In genomic region chr19:19865750-19866598, GRCh38 we compare ENCODE assay signal across 8 cellular contexts. TPM values are rescaled to one million over a fixed set of nuclear protein-coding genes. Genes with fewer than 3 reads are reported as not detected.
DNase-seq lines count a peak whose midpoint lies in the region; ATAC-seq and TF ChIP-seq lines count a peak whose summit lies in the region.

TSS of gene ZNF253 (plus strand) at chr19:19865882. CDS start at chr19:19865997, 115 bp downstream.

- H2AFZ ChIP-seq in OCI-LY7 (ENCODE audit: low read length), result peak within 1 kb of the TSS; percentile 66

- H3K27me3 ChIP-seq in HUES64 (ENCODE audit: insufficient read depth, low read length), result no peaks in the 10 kb centered on the region

- ATAC-seq in GM21423 (IDR thresholded peaks at IDR 0.05; ENCODE audit: unreplicated experiment), result peak; percentile 93
- ATAC-seq in mucosa of descending colon, result peak; percentile 99

- H3K27ac ChIP-seq in HUES64 (ENCODE audit: low read depth, low read length) (peak within 1 kb of the TSS; percentile 100), OCI-LY7 (ENCODE audit: low read depth, low read length, poor library complexity, severe bottlenecking) (peak within 1 kb of the TSS; percentile 89)

- H3K36me3 Mint-ChIP-seq in Calu3 (ENCODE audit: insufficient read depth, unreplicated experiment), result peaks cover 18% of the 10 kb centered on the region

- peak within 1 kb of the TSS; percentile 80 for H3K4me2 ChIP-seq in OCI-LY7 (ENCODE audit: low read length)

- POLR2A ChIA-PET in OCI-LY7 (lab: Charles Lee), result interaction anchor here (0.6 to 5.1 kb wide), 11 partner anchors 16 to 425 kb away, joined by 3 to 24 read pairs (median 4); partner anchors contain the start of genes ZNF506 and ZNF93

- H3K36me3 ChIP-seq in HUES64 (ENCODE audit: insufficient read depth, low read length), result 0 out of 2 replicates have a peak, but pooled peaks cover 9% of the 10 kb centered on the region
- peaks cover 38% of the 10 kb centered on the region for H3K36me3 ChIP-seq in OCI-LY7 (ENCODE audit: insufficient read depth, low read length)
- H3K36me3 ChIP-seq in mucosa of descending colon (ENCODE audit: low read depth), result no peaks in the 10 kb centered on the region

- H3K79me2 ChIP-seq in OCI-LY7 (ENCODE audit: insufficient read depth, low read depth, low read length), result peaks cover 50% of the 10 kb centered on the region

- peak within 1 kb of the TSS; percentile 89 for H3K4me3 ChIP-seq in HUES64 (ENCODE audit: low read length)
- H3K4me3 ChIP-seq in OCI-LY7 (ENCODE audit: low read depth, low read length, poor library complexity, severe bottlenecking), result peak within 1 kb of the TSS; percentile 93
- peak within 1 kb of the TSS; percentile 67 for H3K4me3 ChIP-seq in epithelial cell of proximal tubule (ENCODE audit: low read depth, low read length)
- peak within 1 kb of the TSS; percentile 56 for H3K4me3 ChIP-seq in mucosa of descending colon

- H3K9ac ChIP-seq in HUES64 (ENCODE audit: low read depth, low read length), result peak within 1 kb of the TSS; percentile 100

- no peaks in the 10 kb centered on the region for H3K27me3 Mint-ChIP-seq in Calu3 (ENCODE audit: unreplicated experiment)

- peaks cover 6% of the 10 kb centered on the region for H3K9me3 Mint-ChIP-seq in Calu3 (ENCODE audit: low read depth, unreplicated experiment)

- no peaks in the 10 kb centered on the region for H3K4me1 Mint-ChIP-seq in Calu3 (ENCODE audit: low read depth, unreplicated experiment)

- peak; percentile 87 for DNase-seq in Calu3
- peak; percentile 98 for DNase-seq in OCI-LY7 (ENCODE audit: low spot score)
- peak; percentile 93 for DNase-seq in activated T-cell treated with anti-CD3 and anti-CD28 coated beads for 4 hours
- peak; percentile 74 for DNase-seq in epithelial cell of proximal tubule (ENCODE audit: low read depth)
- peak; percentile 96 to 98 (median 97) for DNase-seq in mucosa of descending colon
- DNase-seq in stimulated activated CD8-positive, alpha-beta memory T cell treated with anti-CD3 and anti-CD28 coated beads, Interleukin-4, amount 100 ng/mL, for 1 hour (ENCODE audit: low read depth in 2 of 2, low spot score in 1 of 2), result peak; percentile 85 to 90

- H4K20me1 ChIP-seq in OCI-LY7 (ENCODE audit: insufficient read depth, low read length), result no peaks in the 10 kb centered on the region

- peak within 1 kb of the TSS; percentile 90 for H3K27ac Mint-ChIP-seq in Calu3 (ENCODE audit: unreplicated experiment)

- no peak for TF ChIP-seq CTCF in Calu3 (IDR thresholded peaks at IDR 0.05; ENCODE audit: unreplicated experiment)
- TF ChIP-seq CTCF in OCI-LY7 (conservative IDR thresholded peaks at IDR 0.05; ENCODE audit: low read length), result no peak
- no peak for TF ChIP-seq CTCF in epithelial cell of proximal tubule (conservative IDR thresholded peaks at IDR 0.05; ENCODE audit: low read depth, low read length)
- TF ChIP-seq CTCF in mucosa of descending colon (IDR thresholded peaks at IDR 0.05), result no peak

- BruUV-seq in Calu3 (replicated peaks; lab: Mats Ljungman, UMichigan) (TSS peak; percentile 61), OCI-LY7 (replicated peaks; lab: Mats Ljungman, UMichigan) (TSS peak; percentile 100)

- CTCF ChIA-PET in Calu3 (lab: Charles Lee), result no interaction called here
- CTCF ChIA-PET in OCI-LY7 (lab: Charles Lee; ENCODE audit: unreplicated experiment), result no interaction called here

- H3K4me1 ChIP-seq in HUES64 (ENCODE audit: insufficient read depth, low read length) (no peaks in the 10 kb centered on the region; the same call in none of the 2 replicates), OCI-LY7 (ENCODE audit: insufficient read depth, low read length, poor library complexity, severe bottlenecking) (peaks cover 20% of the 10 kb centered on the region), mucosa of descending colon (ENCODE audit: low read depth) (peaks cover 5% of the 10 kb centered on the region)

- intact Hi-C loops in Calu3 (cut with micrococcal nuclease; ENCODE audit: unreplicated experiment) (no loop called here), OCI-LY7 (cut with micrococcal nuclease; ENCODE audit: unreplicated experiment) (loop anchor here (1.0 to 5.0 kb wide), 3 partner anchors 36 to 203 kb away; partner anchors contain the start of genes ATP13A1, ZNF506 and ZNF93), mucosa of descending colon (cut with DNase I, micrococcal nuclease) (loop anchor here in 1 of 2 donors (5.0 kb wide), 1 partner anchor 44 kb away; the partner anchor contains the start of gene ZNF506)

- H3K9me3 ChIP-seq in HUES64 (ENCODE audit: insufficient read depth, low read depth, low read length), result no peaks in the 10 kb centered on the region
- peaks cover 25% of the 10 kb centered on the region for H3K9me3 ChIP-seq in OCI-LY7 (ENCODE audit: low read length)
- H3K9me3 ChIP-seq in mucosa of descending colon, result peaks cover 23% of the 10 kb centered on the region

- H3K4me3 Mint-ChIP-seq in Calu3 (ENCODE audit: low read depth, unreplicated experiment), result peak within 1 kb of the TSS; percentile 94

- no peaks in the 10 kb centered on the region for H3K9me2 ChIP-seq in OCI-LY7 (ENCODE audit: insufficient read depth, low read length)

- 2% methylated on average over 42 of the region's 43 CpGs for WGBS in HUES64

RNA-seq across cellular contexts. Expression of gene ZNF253, which starts in this region (rescaled TPM):
- total RNA-seq in Calu3 (2022), result 5.0 and 6.6 TPM in 2 replicates
- 16.5 TPM for polyA plus RNA-seq in HUES64 (2013, experiment 1 of 2)
- 20.2 TPM for polyA plus RNA-seq in HUES64 (2013, experiment 2 of 2)
- total RNA-seq in OCI-LY7 (2014; rRNA removed; shearing (Covaris generic)), result 20.5 and 29.9 TPM in 2 replicates
- total RNA-seq in OCI-LY7 (2022), result 36.8 and 39.1 TPM in 2 replicates
- total RNA-seq in epithelial cell of proximal tubule, result 6.9 and 8.1 TPM in 2 replicates
- 10 to 100 TPM in 1 of 3 donors, 1 to 10 TPM in 2; 7.8 to 11.9 (median 9.4) TPM for total RNA-seq in mucosa of descending colon

Comparison
In these comparisons a context has a peak if more than half of its experiments do, and no peak if none do; other contexts are left out.
1. Peak in every context shown above with its lines: DNase-seq, ATAC-seq, H3K4me3 ChIP-seq and H3K27ac ChIP-seq.